Comparison of ENCODE assay signal across 17 cellular contexts in the genomic region with DNA sequence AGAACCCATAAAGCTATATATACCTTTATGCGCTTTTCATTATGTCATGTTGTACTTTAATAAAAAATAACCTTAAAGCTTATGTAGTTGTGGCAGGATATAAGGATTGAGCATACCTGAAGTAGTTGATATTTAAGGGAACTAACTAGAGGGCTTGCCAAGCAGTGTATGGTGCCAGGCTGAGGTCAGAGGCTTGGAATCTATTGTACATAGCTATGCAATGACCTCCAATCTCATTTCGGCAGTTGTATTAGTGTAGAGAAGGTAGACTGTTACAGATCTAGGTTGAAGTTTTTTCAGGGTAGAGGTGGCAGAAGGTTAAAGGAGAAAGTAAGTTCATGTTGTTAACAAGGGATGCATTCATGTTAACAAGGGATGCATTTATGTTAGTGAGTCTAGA.
DNase-seq lines count a peak whose midpoint lies in the region; ATAC-seq and TF ChIP-seq lines count a peak whose summit lies in the region.
"Had no signal": no experiment of that assay in that cellular context is flagged by ENCODE, and none has a peak within 500 bp of the region (broad histone marks: within the 10 kb centered on the region; RNA-seq: fewer than 3 reads in every experiment).

No MANE protein-coding gene starts in this region.

- no peak overlapping the region for H3K9ac ChIP-seq in PC-3 (ENCODE audit: low read length)

- POLR2A ChIA-PET in PC-3 (lab: Charles Lee; ENCODE audit: unreplicated experiment): no interaction called here

- H3K4me3 ChIP-seq in heart right ventricle: no peak overlapping the region
- no peak overlapping the region for H3K4me3 ChIP-seq in PC-3 (ENCODE audit: low read length)
- H3K4me3 ChIP-seq in upper lobe of right lung: no peak overlapping the region
- no peak overlapping the region for H3K4me3 ChIP-seq in Peyer's patch

- no TSS peak for BruUV-seq in PC-3 (replicated peaks; lab: Mats Ljungman, UMichigan)

- no peak for TF ChIP-seq POLR2A in Peyer's patch (IDR thresholded peaks at IDR 0.05)

- DNase-seq in heart right ventricle (peak in 1 of 2 donors; percentile 11), cardiac septum (ENCODE audit: low spot score) (no peak), PC-3 (peak; percentile 26), iPS-NIHi11 (ENCODE audit: low spot score) (peak; percentile 11), upper lobe of right lung (no peak), activated gamma-delta T cell (lab: John Stamatoyannopoulos, UW) (no peak), Peyer's patch (no peak)
- no peak for DNase-seq in activated naive CD4-positive, alpha-beta T cell (lab: John Stamatoyannopoulos, UW)
- DNase-seq: 8988T; BE2C; CD4-positive, CD25-positive, alpha-beta regulatory T cell; H7; HFFc6; NCI-H1048; NCI-H1436 treated with DMSO at 0.1 percent for 48 hours; NCI-H2081 had no signal

- no peaks in the 10 kb centered on the region for H4K20me1 ChIP-seq in PC-3 (ENCODE audit: low read length)

- no peak overlapping the region for H2AFZ ChIP-seq in PC-3 (ENCODE audit: low read length)

- no peaks in the 10 kb centered on the region for H3K79me2 ChIP-seq in PC-3 (ENCODE audit: low read length)

- H3K27me3 ChIP-seq in heart right ventricle (no peaks in the 10 kb centered on the region), PC-3 (ENCODE audit: low read length) (no peaks in the 10 kb centered on the region), upper lobe of right lung (no peaks in the 10 kb centered on the region), Peyer's patch (no peaks in the 10 kb centered on the region)
- H3K27me3 ChIP-seq: BE2C had no signal

- H3K27ac ChIP-seq in heart right ventricle (no peak overlapping the region), PC-3 (ENCODE audit: low read length) (no peak overlapping the region), upper lobe of right lung (no peak overlapping the region), Peyer's patch (no peak overlapping the region)

- no peaks in the 10 kb centered on the region for H3K36me3 ChIP-seq in heart right ventricle
- no peaks in the 10 kb centered on the region for H3K36me3 ChIP-seq in PC-3 (ENCODE audit: low read depth, low read length)
- no peaks in the 10 kb centered on the region for H3K36me3 ChIP-seq in upper lobe of right lung
- H3K36me3 ChIP-seq in Peyer's patch: no peaks in the 10 kb centered on the region
- H3K36me3 ChIP-seq: BE2C had no signal

- H3K4me1 ChIP-seq in heart right ventricle (no peaks in the 10 kb centered on the region), PC-3 (ENCODE audit: insufficient read depth, low read length) (no peaks in the 10 kb centered on the region), upper lobe of right lung (no peaks in the 10 kb centered on the region), Peyer's patch (no peaks in the 10 kb centered on the region)
- H3K4me1 ChIP-seq: BE2C had no signal

- H3K9me2 ChIP-seq in PC-3 (replicated peaks; ENCODE audit: low read length): no peaks in the 10 kb centered on the region

- 64 to 74% methylated on average over 2 of the region's 2 CpGs for WGBS in heart right ventricle, 2 donors

- TF ChIP-seq CTCF in heart right ventricle (IDR thresholded peaks at IDR 0.05) (no peak), PC-3 (conservative IDR thresholded peaks at IDR 0.05; ENCODE audit: low read depth, low read length) (no peak), upper lobe of right lung (IDR thresholded peaks at IDR 0.05) (no peak), Peyer's patch (IDR thresholded peaks at IDR 0.05) (no peak)

- CTCF ChIA-PET in PC-3 (lab: Charles Lee): no interaction called here

- no peak overlapping the region for H3K4me2 ChIP-seq in PC-3 (ENCODE audit: low read length)

- H3K9me3 ChIP-seq in heart right ventricle (peaks cover 0 to 3% (median 0%) of the 10 kb centered on the region in 11 donors), PC-3 (ENCODE audit: low read length) (no peaks in the 10 kb centered on the region), upper lobe of right lung (no peaks in the 10 kb centered on the region), Peyer's patch (no peaks in the 10 kb centered on the region)
- H3K9me3 ChIP-seq: BE2C had no signal

- intact Hi-C loops in heart right ventricle (cut with DNase I) (loop anchor here in 2 of 10 donors (10.0 kb wide), 1 partner anchor 1154 kb away; no protein-coding TSS in a partner anchor), cardiac septum (cut with DNase I) (no loop called here), PC-3 (cut with micrococcal nuclease) (loop anchor here (10.0 kb wide), 2 partner anchors 396 to 746 kb away; a partner anchor contains a TSS), upper lobe of right lung (cut with DNase I) (no loop called here)

- H3F3A ChIP-seq in PC-3 (ENCODE audit: low read length, unreplicated experiment): no peaks in the 10 kb centered on the region

- peak in 5 of 8 donors; percentile 47 to 83 (median 68) for ATAC-seq in heart right ventricle
- no peak for ATAC-seq in PC-3
- peak; percentile 55 for ATAC-seq in upper lobe of right lung
- ATAC-seq: Right ventricle myocardium inferior had no signal

Comparison
In these comparisons a context has a peak if more than half of its experiments do, and no peak if none do; other contexts are left out.
1. DNase-seq: peak in PC-3 (single experiment) and iPS-NIHi11 (single experiment); none in cardiac septum (single experiment), upper lobe of right lung (single experiment), activated naive CD4-positive, alpha-beta T cell (0 of 4), activated gamma-delta T cell (single experiment) and Peyer's patch (0 of 3).